ENCODE assay signal across 1 cellular context in genomic region chr11:128291043-128291442, GRCh38.
TF ChIP-seq lines count a peak whose summit lies in the region.

No MANE protein-coding gene starts in this region.

TF ChIP-seq in SK-N-SH, 30 proteins besides CTCF, POLR2A, EP300 and RAD21 (continued from another document):
- TF ChIP-seq USF2 (IDR thresholded peaks at IDR 0.05; ENCODE audit: borderline replicate concordance, low read depth, low read length) (no peak), TAF1 (IDR thresholded peaks at IDR 0.05; ENCODE audit: borderline replicate concordance, low read depth, low read length) (no peak), EZH2phosphoT487 (IDR thresholded peaks at IDR 0.05; ENCODE audit: borderline replicate concordance, low read depth) (no peak), ZBTB33 (IDR thresholded peaks at IDR 0.05; ENCODE audit: borderline replicate concordance, low read depth) (no peak), ELF1 (IDR thresholded peaks at IDR 0.05) (no peak), GATA2 (CRISPR knock-in tag; IDR thresholded peaks at IDR 0.05) (no peak), RFX5 (IDR thresholded peaks at IDR 0.05; ENCODE audit: low read length) (no peak), REST (IDR thresholded peaks at IDR 0.05; ENCODE audit: low read depth, low read length) (no peak), RCOR1 (IDR thresholded peaks at IDR 0.05; ENCODE audit: low read length) (no peak), TCF12 (IDR thresholded peaks at IDR 0.05) (no peak), RXRA (IDR thresholded peaks at IDR 0.05; ENCODE audit: borderline replicate concordance, low read depth) (no peak), USF1 (IDR thresholded peaks at IDR 0.05; ENCODE audit: borderline replicate concordance, low read depth) (no peak)
